In the genomic region with DNA sequence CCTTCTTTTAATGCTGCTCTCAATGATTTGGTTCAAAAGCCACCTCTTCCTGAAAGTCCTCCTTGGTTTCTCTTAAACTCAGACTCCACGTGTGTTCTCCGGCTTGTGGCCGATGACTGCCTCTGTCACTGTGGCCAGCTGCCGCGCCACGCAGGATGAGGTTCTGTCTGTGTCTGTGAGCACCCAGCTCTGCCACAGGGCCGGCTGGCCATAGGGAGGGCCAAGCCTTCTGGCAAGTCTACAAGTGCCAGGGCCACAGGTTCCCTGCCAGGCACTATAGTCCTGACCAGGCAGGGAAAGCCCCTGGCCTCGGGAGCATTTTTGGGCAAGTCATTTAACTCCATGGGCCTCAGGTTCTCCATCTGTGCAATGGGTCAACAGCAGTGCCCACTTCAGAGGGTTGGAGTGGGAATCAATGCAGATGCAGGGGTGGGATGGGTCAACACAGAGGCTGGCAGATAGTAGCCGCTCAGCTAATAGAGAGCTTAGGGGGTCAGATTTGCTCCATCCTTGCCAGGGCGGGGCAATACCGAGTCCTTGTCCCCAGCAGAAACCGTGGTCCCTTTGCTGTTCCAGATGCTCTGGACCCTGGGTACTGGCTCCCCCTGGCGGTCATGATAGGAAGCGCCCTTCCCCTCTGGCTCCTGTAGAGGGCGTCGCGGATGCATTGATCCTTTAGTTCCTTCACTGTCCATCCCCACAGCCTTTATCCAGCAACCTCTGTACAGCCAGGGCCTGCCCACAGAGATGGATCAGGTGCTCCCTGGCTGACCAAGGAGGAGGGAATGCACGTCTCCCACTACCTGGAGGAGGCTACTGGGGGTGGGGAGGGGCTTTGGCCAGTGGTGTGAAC, we compare ENCODE assay signal across 8 cellular contexts. TPM values are rescaled to one million over a fixed set of nuclear protein-coding genes. Genes with fewer than 3 reads are reported as not detected.
DNase-seq lines count a peak whose midpoint lies in the region; TF ChIP-seq lines count a peak whose summit lies in the region.

No MANE protein-coding gene starts in this region.

- no peaks in the 10 kb centered on the region for H3K9me2 ChIP-seq in MM.1S (replicated peaks; ENCODE audit: insufficient read depth, low read length)

- TF ChIP-seq EP300 in tibial nerve (IDR thresholded peaks at IDR 0.05), result no peak

- TF ChIP-seq CTCF in GM20000 (IDR thresholded peaks at IDR 0.05; ENCODE audit: extremely low read depth, missing control alignments) (peak; percentile 100), MM.1S (IDR thresholded peaks at IDR 0.05; ENCODE audit: low read length) (peak; percentile 100), parathyroid adenoma (IDR thresholded peaks at IDR 0.05) (peak; percentile 100), tibial nerve (IDR thresholded peaks at IDR 0.05) (peak; percentile 97 to 100 (median 99))

- H2AFZ ChIP-seq in MM.1S (ENCODE audit: low read length) (no peak overlapping the region), parathyroid adenoma (no peak overlapping the region)

- H3K4me1 ChIP-seq in MM.1S (ENCODE audit: low read length) (peaks cover 14% of the 10 kb centered on the region), parathyroid adenoma (peaks cover 10% of the 10 kb centered on the region), tibial nerve (peaks cover 0 to 14% (median 9%) of the 10 kb centered on the region in 4 donors)

- no peaks in the 10 kb centered on the region for H3K79me2 ChIP-seq in MM.1S (ENCODE audit: low read length)
- H3K79me2 ChIP-seq in parathyroid adenoma, result peaks cover 8% of the 10 kb centered on the region

- H3K9ac ChIP-seq in MM.1S (ENCODE audit: low read length), result peak overlapping the region; percentile 18
- no peak overlapping the region for H3K9ac ChIP-seq in parathyroid adenoma

- peak overlapping the region; percentile 63 for H3K27ac ChIP-seq in MM.1S (ENCODE audit: low read length)
- peak overlapping the region; percentile 72 for H3K27ac ChIP-seq in parathyroid adenoma
- H3K27ac ChIP-seq in tibial nerve, result peak overlapping the region in 2 of 4 donors; percentile 43 to 60

- H3K4me3 ChIP-seq in MM.1S (ENCODE audit: low read length), result no peak overlapping the region
- H3K4me3 ChIP-seq in parathyroid adenoma (ENCODE audit: low read depth, low read length), result no peak overlapping the region
- no peak overlapping the region for H3K4me3 ChIP-seq in tibial nerve

- H3K4me2 ChIP-seq in MM.1S (ENCODE audit: low read depth, low read length) (peak overlapping the region; percentile 35), parathyroid adenoma (ENCODE audit: low read length) (no peak overlapping the region)

- TF ChIP-seq POLR2A in tibial nerve (IDR thresholded peaks at IDR 0.05), result no peak

- peaks cover 11% of the 10 kb centered on the region for H3F3A ChIP-seq in MM.1S (ENCODE audit: insufficient read depth, low read length)

- DNase-seq in CD1c-positive myeloid dendritic cell (ENCODE audit: extremely low spot score) (peak; percentile 92), GM20000 (ENCODE audit: low spot score) (peak; percentile 91), MM.1S (peak; percentile 81), SK-MEL-5 (ENCODE audit: low read depth, low spot score) (peak; percentile 83), glomerular visceral epithelial cell (ENCODE audit: extremely low spot score) (peak; percentile 80), tibial nerve (ENCODE audit: low spot score in 2 of 2) (peak; percentile 50 to 80)
- peak; percentile 74 to 77 (median 76) for DNase-seq in activated naive CD4-positive, alpha-beta T cell (lab: John Stamatoyannopoulos, UW)

- H4K20me1 ChIP-seq in MM.1S (ENCODE audit: insufficient read depth, low read length), result no peaks in the 10 kb centered on the region

- H3K36me3 ChIP-seq in MM.1S (replicated peaks; ENCODE audit: insufficient read depth, low read length), result no peaks in the 10 kb centered on the region
- no peaks in the 10 kb centered on the region for H3K36me3 ChIP-seq in parathyroid adenoma (ENCODE audit: control insufficient read depth, insufficient read depth, low read length)
- H3K36me3 ChIP-seq in tibial nerve, result no peaks in the 10 kb centered on the region

- H3K9me3 ChIP-seq in MM.1S (replicated peaks; ENCODE audit: insufficient read depth, low read length) (no peaks in the 10 kb centered on the region), parathyroid adenoma (ENCODE audit: control insufficient read depth, low read length) (no peaks in the 10 kb centered on the region), tibial nerve (no peaks in the 10 kb centered on the region)

- in situ Hi-C loops in SK-MEL-5 (cut with HindIII; ENCODE audit: low pct_unique_long_range_greater_than_20kb, low sequenced_read_pairs), result no loop called here

- no peaks in the 10 kb centered on the region for H3K27me3 ChIP-seq in MM.1S (replicated peaks; ENCODE audit: insufficient read depth, low read length)
- H3K27me3 ChIP-seq in parathyroid adenoma (ENCODE audit: control insufficient read depth, insufficient read depth, low read length), result no peaks in the 10 kb centered on the region
- H3K27me3 ChIP-seq in tibial nerve, result peaks cover 0 to 14% of the 10 kb centered on the region in 2 donors

- WGBS in tibial nerve, 2 donors, result 47% methylated on average over 18 of the region's 18 CpGs

RNA-seq across cellular contexts. Expression of a gene that starts 19.3 kb away (rescaled TPM):
- total RNA-seq in SK-MEL-5 (2014; rRNA removed; shearing (Covaris generic)), result not detected in 2 replicates
- polyA plus RNA-seq in SK-MEL-5 (2015; cell fraction: cytosol; rRNA removed), result 0.09 and 0.10 TPM in 2 replicates
- polyA plus RNA-seq in SK-MEL-5 (2015; cell fraction: nucleus; rRNA removed), result not detected in 2 replicates
- 1 to 10 TPM in 1 of 4 donors, under 1 TPM in 2, not detected in 1; 0.21 to 1.8 (median 0.90) TPM for total RNA-seq in tibial nerve

RNA-seq across cellular contexts. Expression of a gene that starts 20.4 kb away (rescaled TPM):
- total RNA-seq in SK-MEL-5 (2014; rRNA removed; shearing (Covaris generic)), result 14.4 and 17.3 TPM in 2 replicates
- polyA plus RNA-seq in SK-MEL-5 (2015; cell fraction: cytosol; rRNA removed), result 132 and 148 TPM in 2 replicates
- polyA plus RNA-seq in SK-MEL-5 (2015; cell fraction: nucleus; rRNA removed), result 51.5 and 52.0 TPM in 2 replicates
- total RNA-seq in tibial nerve, result 10 to 100 TPM in 3 of 4 donors, 1 to 10 TPM in 1; 9.0 to 59.4 (median 41.8) TPM

RNA-seq across cellular contexts. Expression of a gene that starts 45.8 kb away (rescaled TPM):
- not detected in 2 replicates for total RNA-seq in SK-MEL-5 (2014; rRNA removed; shearing (Covaris generic))
- not detected in 2 replicates for polyA plus RNA-seq in SK-MEL-5 (2015; cell fraction: cytosol; rRNA removed)
- not detected in 2 replicates for polyA plus RNA-seq in SK-MEL-5 (2015; cell fraction: nucleus; rRNA removed)
- 1 to 10 TPM in 1 of 4 donors, under 1 TPM in 1, not detected in 2; 0.22 to 2.1 TPM for total RNA-seq in tibial nerve
